In the genomic region with DNA sequence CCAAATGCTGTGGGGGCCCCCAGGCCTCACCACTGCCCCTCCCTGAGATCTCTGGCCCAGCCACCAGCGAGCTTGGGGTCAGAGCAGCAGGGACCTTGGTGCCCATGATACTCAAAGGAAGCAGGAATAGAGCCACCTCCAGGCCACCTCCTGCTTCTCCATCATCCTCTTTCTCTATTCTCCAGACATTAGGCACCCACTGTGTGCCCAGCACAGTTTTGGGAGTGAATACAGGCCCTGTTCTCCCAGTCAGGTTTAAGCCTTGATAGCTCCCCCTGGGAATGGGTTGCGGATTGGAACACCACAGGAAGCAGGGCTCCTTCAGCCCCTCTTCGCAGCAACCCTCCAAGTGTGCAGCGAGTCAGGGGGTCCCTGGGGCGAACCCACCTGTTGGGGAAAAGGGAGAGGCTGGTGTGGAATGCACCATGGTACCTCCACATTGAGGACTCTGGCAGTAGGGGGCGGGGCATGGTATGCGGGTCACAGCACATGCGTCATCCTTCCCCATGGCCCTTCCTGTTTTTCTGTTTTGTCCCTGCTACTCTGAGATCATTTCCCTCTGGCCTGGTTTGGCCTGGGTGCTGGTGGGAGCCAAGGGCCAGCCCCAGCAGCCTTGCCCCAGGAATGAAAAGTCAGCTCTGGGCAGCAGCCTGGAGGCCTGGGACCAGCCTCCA, we compare ENCODE assay signal across 1 cellular context.
TF ChIP-seq lines count a peak whose summit lies in the region.

No MANE protein-coding gene starts in this region.

TF ChIP-seq in GM23338, 12 proteins besides CTCF, POLR2A, EP300 and RAD21 (continued from another document):
- TF ChIP-seq, protein P1, sequence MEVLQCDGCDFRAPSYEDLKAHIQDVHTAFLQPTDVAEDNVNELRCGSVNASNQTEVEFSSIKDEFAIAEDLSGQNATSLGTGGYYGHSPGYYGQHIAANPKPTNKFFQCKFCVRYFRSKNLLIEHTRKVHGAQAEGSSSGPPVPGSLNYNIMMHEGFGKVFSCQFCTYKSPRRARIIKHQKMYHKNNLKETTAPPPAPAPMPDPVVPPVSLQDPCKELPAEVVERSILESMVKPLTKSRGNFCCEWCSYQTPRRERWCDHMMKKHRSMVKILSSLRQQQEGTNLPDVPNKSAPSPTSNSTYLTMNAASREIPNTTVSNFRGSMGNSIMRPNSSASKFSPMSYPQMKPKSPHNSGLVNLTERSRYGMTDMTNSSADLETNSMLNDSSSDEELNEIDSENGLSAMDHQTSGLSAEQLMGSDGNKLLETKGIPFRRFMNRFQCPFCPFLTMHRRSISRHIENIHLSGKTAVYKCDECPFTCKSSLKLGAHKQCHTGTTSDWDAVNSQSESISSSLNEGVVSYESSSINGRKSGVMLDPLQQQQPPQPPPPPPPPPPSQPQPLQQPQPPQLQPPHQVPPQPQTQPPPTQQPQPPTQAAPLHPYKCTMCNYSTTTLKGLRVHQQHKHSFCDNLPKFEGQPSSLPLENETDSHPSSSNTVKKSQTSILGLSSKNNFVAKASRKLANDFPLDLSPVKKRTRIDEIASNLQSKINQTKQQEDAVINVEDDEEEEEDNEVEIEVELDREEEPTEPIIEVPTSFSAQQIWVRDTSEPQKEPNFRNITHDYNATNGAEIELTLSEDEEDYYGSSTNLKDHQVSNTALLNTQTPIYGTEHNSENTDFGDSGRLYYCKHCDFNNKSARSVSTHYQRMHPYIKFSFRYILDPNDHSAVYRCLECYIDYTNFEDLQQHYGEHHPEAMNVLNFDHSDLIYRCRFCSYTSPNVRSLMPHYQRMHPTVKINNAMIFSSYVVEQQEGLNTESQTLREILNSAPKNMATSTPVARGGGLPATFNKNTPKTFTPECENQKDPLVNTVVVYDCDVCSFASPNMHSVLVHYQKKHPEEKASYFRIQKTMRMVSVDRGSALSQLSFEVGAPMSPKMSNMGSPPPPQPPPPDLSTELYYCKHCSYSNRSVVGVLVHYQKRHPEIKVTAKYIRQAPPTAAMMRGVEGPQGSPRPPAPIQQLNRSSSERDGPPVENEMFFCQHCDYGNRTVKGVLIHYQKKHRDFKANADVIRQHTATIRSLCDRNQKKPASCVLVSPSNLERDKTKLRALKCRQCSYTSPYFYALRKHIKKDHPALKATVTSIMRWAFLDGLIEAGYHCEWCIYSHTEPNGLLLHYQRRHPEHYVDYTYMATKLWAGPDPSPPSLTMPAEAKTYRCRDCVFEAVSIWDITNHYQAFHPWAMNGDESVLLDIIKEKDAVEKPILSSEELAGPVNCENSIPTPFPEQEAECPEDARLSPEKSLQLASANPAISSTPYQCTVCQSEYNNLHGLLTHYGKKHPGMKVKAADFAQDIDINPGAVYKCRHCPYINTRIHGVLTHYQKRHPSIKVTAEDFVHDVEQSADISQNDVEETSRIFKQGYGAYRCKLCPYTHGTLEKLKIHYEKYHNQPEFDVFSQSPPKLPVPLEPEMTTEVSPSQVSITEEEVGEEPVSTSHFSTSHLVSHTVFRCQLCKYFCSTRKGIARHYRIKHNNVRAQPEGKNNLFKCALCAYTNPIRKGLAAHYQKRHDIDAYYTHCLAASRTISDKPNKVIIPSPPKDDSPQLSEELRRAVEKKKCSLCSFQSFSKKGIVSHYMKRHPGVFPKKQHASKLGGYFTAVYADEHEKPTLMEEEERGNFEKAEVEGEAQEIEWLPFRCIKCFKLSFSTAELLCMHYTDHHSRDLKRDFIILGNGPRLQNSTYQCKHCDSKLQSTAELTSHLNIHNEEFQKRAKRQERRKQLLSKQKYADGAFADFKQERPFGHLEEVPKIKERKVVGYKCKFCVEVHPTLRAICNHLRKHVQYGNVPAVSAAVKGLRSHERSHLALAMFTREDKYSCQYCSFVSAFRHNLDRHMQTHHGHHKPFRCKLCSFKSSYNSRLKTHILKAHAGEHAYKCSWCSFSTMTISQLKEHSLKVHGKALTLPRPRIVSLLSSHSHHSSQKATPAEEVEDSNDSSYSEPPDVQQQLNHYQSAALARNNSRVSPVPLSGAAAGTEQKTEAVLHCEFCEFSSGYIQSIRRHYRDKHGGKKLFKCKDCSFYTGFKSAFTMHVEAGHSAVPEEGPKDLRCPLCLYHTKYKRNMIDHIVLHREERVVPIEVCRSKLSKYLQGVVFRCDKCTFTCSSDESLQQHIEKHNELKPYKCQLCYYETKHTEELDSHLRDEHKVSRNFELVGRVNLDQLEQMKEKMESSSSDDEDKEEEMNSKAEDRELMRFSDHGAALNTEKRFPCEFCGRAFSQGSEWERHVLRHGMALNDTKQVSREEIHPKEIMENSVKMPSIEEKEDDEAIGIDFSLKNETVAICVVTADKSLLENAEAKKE (CRISPR knock-in tag; IDR thresholded peaks at IDR 0.05), result no peak
- no peak for TF ChIP-seq ZNF114 (CRISPR knock-in tag; IDR thresholded peaks at IDR 0.05)
